In genomic region chr10:102120142-102120986, GRCh38 we compare ENCODE assay signal across 1 cellular context.
TF ChIP-seq lines count a peak whose summit lies in the region.

TSS of gene LDB1 (minus strand) at chr10:102120368. CDS start at chr10:102120110, 258 bp downstream.

TF ChIP-seq in HepG2, 621 proteins besides CTCF, POLR2A, EP300 and RAD21 (continued from another document and continues in another):
- TF ChIP-seq BCL3 (CRISPR knock-in tag; IDR thresholded peaks at IDR 0.05): peak; percentile 68; the same call in 1 of the 2 replicates
- 0 out of 2 replicates have a peak, but pooled peaks have one; percentile 38 for TF ChIP-seq ATF7-NPFF (CRISPR knock-in tag; IDR thresholded peaks at IDR 0.05; ENCODE audit: low read depth)
- TF ChIP-seq ZNF230 (CRISPR knock-in tag; IDR thresholded peaks at IDR 0.05): peak; percentile 62; the same call in 1 of the 2 replicates
- TF ChIP-seq NR2F6 (IDR thresholded peaks at IDR 0.05): no peak
- 0 out of 2 replicates have a peak, but pooled peaks have one; percentile 13 for TF ChIP-seq NR2F6 (CRISPR knock-in tag; IDR thresholded peaks at IDR 0.05)
- no peak for TF ChIP-seq ZSCAN29 (CRISPR knock-in tag; conservative IDR thresholded peaks at IDR 0.05)
- TF ChIP-seq GPBP1L1 (CRISPR knock-in tag; IDR thresholded peaks at IDR 0.05): no peak
- no peak for TF ChIP-seq ZBTB3 (CRISPR knock-in tag; IDR thresholded peaks at IDR 0.05; ENCODE audit: borderline replicate concordance, low read depth)
- peak; percentile 63 for TF ChIP-seq ZNF18 (CRISPR knock-in tag; IDR thresholded peaks at IDR 0.05; ENCODE audit: insufficient replicate concordance)
- TF ChIP-seq STAG1 (CRISPR knock-in tag; IDR thresholded peaks at IDR 0.05): no peak
- no peak for TF ChIP-seq KDM5A (IDR thresholded peaks at IDR 0.05; ENCODE audit: borderline replicate concordance, low read length)
- no peak for TF ChIP-seq PRDM4 (CRISPR knock-in tag; IDR thresholded peaks at IDR 0.05; ENCODE audit: borderline replicate concordance)
- no peak for TF ChIP-seq ZBTB40 (IDR thresholded peaks at IDR 0.05)
- peak; percentile 38; the same call in 1 of the 2 replicates for TF ChIP-seq ZBTB40 (CRISPR knock-in tag; IDR thresholded peaks at IDR 0.05)
- peak; percentile 58; the same call in 1 of the 2 replicates for TF ChIP-seq POLR2G (IDR thresholded peaks at IDR 0.05; ENCODE audit: low read depth, low read length)
- no peak; the same call in 1 of the 2 replicates for TF ChIP-seq ESRRA (CRISPR knock-in tag; IDR thresholded peaks at IDR 0.05; ENCODE audit: low read depth)
- 0 out of 2 replicates have a peak, but pooled peaks have one; percentile 30 for TF ChIP-seq ZSCAN9 (CRISPR knock-in tag; IDR thresholded peaks at IDR 0.05; ENCODE audit: borderline replicate concordance)
- TF ChIP-seq IKZF4 (CRISPR knock-in tag; IDR thresholded peaks at IDR 0.05; ENCODE audit: borderline replicate concordance, low read depth, not compliant biosample characterization): peak; percentile 54
- peak; percentile 48; the same call in 1 of the 2 replicates for TF ChIP-seq ZNF766 (CRISPR knock-in tag; IDR thresholded peaks at IDR 0.05; ENCODE audit: borderline replicate concordance)
- no peak for TF ChIP-seq U2AF1 (optimal IDR thresholded peaks at IDR 0.05; ENCODE audit: low read depth, low read length)
- TF ChIP-seq MYC (CRISPR knock-in tag; IDR thresholded peaks at IDR 0.05; ENCODE audit: borderline replicate concordance): peak; percentile 20; the same call in 1 of the 2 replicates
- no peak for TF ChIP-seq SNAI1 (CRISPR knock-in tag; IDR thresholded peaks at IDR 0.05; ENCODE audit: borderline replicate concordance)
- peak; percentile 74; the same call in 1 of the 2 replicates for TF ChIP-seq POGK (CRISPR knock-in tag; conservative IDR thresholded peaks at IDR 0.05)
- no peak for TF ChIP-seq DZIP1 (CRISPR knock-in tag; IDR thresholded peaks at IDR 0.05)
- peak; percentile 53 for TF ChIP-seq POLR2AphosphoS5 (IDR thresholded peaks at IDR 0.05; ENCODE audit: low read depth, low read length)
- no peak for TF ChIP-seq FOXJ3 (CRISPR knock-in tag; IDR thresholded peaks at IDR 0.05; ENCODE audit: borderline replicate concordance)
- 0 out of 2 replicates have a peak, but pooled peaks have one; percentile 30 for TF ChIP-seq ZNF510 (CRISPR knock-in tag; IDR thresholded peaks at IDR 0.05; ENCODE audit: low read depth)
